In the genomic region with DNA sequence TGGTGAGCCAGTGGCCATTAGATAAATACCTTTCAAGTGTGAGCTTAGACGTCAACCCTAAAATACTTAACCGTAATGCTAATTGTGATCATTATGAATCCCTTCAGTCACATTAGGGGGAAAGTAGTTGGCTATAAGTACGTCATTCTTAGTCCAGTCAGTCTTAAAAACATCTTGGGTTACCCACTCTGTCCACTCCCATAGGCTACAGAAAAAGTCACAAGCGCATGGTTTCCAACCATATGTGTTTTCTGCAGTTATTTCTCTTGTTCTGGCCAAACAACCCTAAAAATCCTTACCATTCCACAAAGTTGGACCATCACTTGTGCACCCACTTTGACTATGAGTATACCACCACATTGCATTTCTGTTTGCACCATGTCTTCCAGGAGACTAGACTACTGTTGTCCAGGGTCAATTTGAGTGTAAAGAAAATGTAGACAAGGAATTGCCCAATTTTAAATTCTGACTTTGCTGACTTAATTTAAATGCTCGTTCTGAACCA, we compare ENCODE assay signal across 13 cellular contexts. TPM values are rescaled to one million over a fixed set of nuclear protein-coding genes. Genes with fewer than 3 reads are reported as not detected.
DNase-seq lines count a peak whose midpoint lies in the region; ATAC-seq, FAIRE-seq and TF ChIP-seq lines count a peak whose summit lies in the region.
"Had no signal": no experiment of that assay in that cellular context is flagged by ENCODE, and none has a peak within 500 bp of the region (broad histone marks: within the 10 kb centered on the region; RNA-seq: fewer than 3 reads in every experiment).

No MANE protein-coding gene starts in this region.

- 0 out of 4 replicates have a peak, but pooled peaks of 1 of the 2 experiments have one; percentile 4 for TF ChIP-seq RAD21 in K562 (CRISPR knock-in tag; conservative IDR thresholded peaks at IDR 0.05 in 1 of 2, IDR thresholded peaks at IDR 0.05 in 1 of 2)

- peak overlapping the region; percentile 100 for H3K4me3 Mint-ChIP-seq in neural crest cell

- in situ Hi-C loops in K562 (cut with MboI) = no loop called here

- H3K4me3 ChIP-seq in OCI-LY1 (ENCODE audit: low read depth, low read length, poor library complexity, severe bottlenecking) (no peak overlapping the region), K562 (no peak overlapping the region; the same call in 1 of the 2 replicates), pancreas (no peak overlapping the region)

- no peak for ATAC-seq in K562
- ATAC-seq in GM21619 (IDR thresholded peaks at IDR 0.05; ENCODE audit: unreplicated experiment) = no peak
- no peak for ATAC-seq in pancreas

- peaks cover 26% of the 10 kb centered on the region for H3K4me1 ChIP-seq in OCI-LY1 (ENCODE audit: insufficient read depth, low read length, severe bottlenecking)
- peaks cover 9 to 28% of the 10 kb centered on the region in 2 experiments for H3K4me1 ChIP-seq in K562 (replicated peaks in 1 of 2; ENCODE audit: control insufficient read depth in 2 of 2, insufficient read depth in 2 of 2, low read length in 2 of 2)
- H3K4me1 ChIP-seq in pancreas = peaks cover 0 to 16% (median 6%) of the 10 kb centered on the region in 3 donors

- H3K9ac ChIP-seq in OCI-LY1 (ENCODE audit: low read length) (no peak overlapping the region), K562 (ENCODE audit: insufficient read depth in 1 of 2, low read depth in 2 of 2, low read length in 2 of 2) (no peak overlapping the region)

- H3K27ac ChIP-seq in OCI-LY1 (ENCODE audit: low read depth, low read length, poor library complexity, severe bottlenecking) (no peak overlapping the region), K562 (ENCODE audit: extremely low read depth, low read depth, low read length) (peak overlapping the region; percentile 18; the same call in 2 of the 3 replicates), pancreas (no peak overlapping the region)

- H3K36me3 ChIP-seq in OCI-LY1 (ENCODE audit: insufficient read depth, low read length) = peaks cover 46% of the 10 kb centered on the region
- H3K36me3 ChIP-seq in K562 (ENCODE audit: control insufficient read depth, insufficient read depth, low read length) = peaks cover 39% of the 10 kb centered on the region
- H3K36me3 ChIP-seq in pancreas = peaks cover 0 to 19% (median 5%) of the 10 kb centered on the region in 3 donors

- no peaks in the 10 kb centered on the region for H4K20me1 ChIP-seq in OCI-LY1 (ENCODE audit: insufficient read depth, low read length)
- H4K20me1 ChIP-seq in K562 (replicated peaks; ENCODE audit: control insufficient read depth, insufficient read depth, low read length) = peaks cover 22% of the 10 kb centered on the region

- peaks cover 13% of the 10 kb centered on the region for H3K79me2 ChIP-seq in OCI-LY1 (ENCODE audit: insufficient read depth, low read length)
- H3K79me2 ChIP-seq in K562 (ENCODE audit: control insufficient read depth, insufficient read depth, low read length) = peaks cover 51% of the 10 kb centered on the region

- H3K9me2 ChIP-seq in OCI-LY1 (ENCODE audit: low read depth, low read length) = no peaks in the 10 kb centered on the region

- 82% methylated on average over 5 of the region's 5 CpGs for WGBS in K562 (ENCODE audit: insufficient coverage, low coverage, missing lambda C conversion rate)
- WGBS in pancreas, 2 donors = 88 to 94% methylated on average over 5 of the region's 5 CpGs

- intact Hi-C loops in K562 (cut with micrococcal nuclease) (no loop called here), pancreas (cut with DNase I) (no loop called here)

- CTCF ChIA-PET in K562 (lab: Yijun Ruan, JAX; ENCODE audit: low intra/inter-chr PET ratio) = no interaction called here

- POLR2A ChIA-PET in K562 (lab: Yijun Ruan, JAX) = interaction anchor here (0.6 to 7.1 kb wide), 7 partner anchors 9 to 439 kb away, joined by 3 to 165 read pairs (median 10); no protein-coding TSS in a partner anchor

- no peaks in the 10 kb centered on the region for H3K27me3 ChIP-seq in OCI-LY1 (ENCODE audit: insufficient read depth, low read length)
- H3K27me3 ChIP-seq in K562 (ENCODE audit: control insufficient read depth in 2 of 2, insufficient read depth in 2 of 2, low read length in 2 of 2) = no peaks in the 10 kb centered on the region
- no peaks in the 10 kb centered on the region for H3K27me3 ChIP-seq in pancreas
- H3K27me3 ChIP-seq: spleen had no signal

- no peak overlapping the region for H2AFZ ChIP-seq in OCI-LY1 (ENCODE audit: low read length)
- no peak overlapping the region for H2AFZ ChIP-seq in K562 (ENCODE audit: low read depth, low read length)

- H3K27ac Mint-ChIP-seq in neural crest cell (ENCODE audit: unreplicated experiment) = no peak overlapping the region

- FAIRE-seq in K562 (lab: Jason Lieb, UNC) (no peak), pancreas (lab: Jason Lieb, UNC) (no peak)

- no peaks in the 10 kb centered on the region for H3K9me3 Mint-ChIP-seq in neural crest cell

- peak; percentile 58 for TF ChIP-seq POLR2A in K562 (conservative IDR thresholded peaks at IDR 0.05)

- peaks cover 40% of the 10 kb centered on the region for H3K36me3 Mint-ChIP-seq in neural crest cell (ENCODE audit: low read depth)

- no TSS peak for BruUV-seq in K562 (replicated peaks; lab: Mats Ljungman, UMichigan)

- H3K27me3 Mint-ChIP-seq in neural crest cell (ENCODE audit: low read depth) = peaks cover 3% of the 10 kb centered on the region

- H3K4me1 Mint-ChIP-seq in neural crest cell = peaks cover 49% of the 10 kb centered on the region

- H3K9me1 ChIP-seq in K562 (ENCODE audit: control insufficient read depth, insufficient read depth, low read length) = no peaks in the 10 kb centered on the region

- no peak for TF ChIP-seq EP300 in K562 (IDR thresholded peaks at IDR 0.05; ENCODE audit: low read length)

- peaks cover 13% of the 10 kb centered on the region for H3F3A ChIP-seq in OCI-LY1 (ENCODE audit: insufficient read depth, low read length)

- no peak for TF ChIP-seq CTCF in OCI-LY1 (IDR thresholded peaks at IDR 0.05; ENCODE audit: low read length)
- TF ChIP-seq CTCF in K562 (IDR thresholded peaks at IDR 0.05 in 2 of 3, conservative IDR thresholded peaks at IDR 0.05 in 1 of 3; ENCODE audit: insufficient read depth in 2 of 3, low read depth in 1 of 3, low read length in 3 of 3) = no peak
- TF ChIP-seq CTCF in neural crest cell (conservative IDR thresholded peaks at IDR 0.05) = no peak
- no peak for TF ChIP-seq CTCF in pancreas (IDR thresholded peaks at IDR 0.05)

- H3K9me3 ChIP-seq in OCI-LY1 (ENCODE audit: low read length) = no peaks in the 10 kb centered on the region
- no peaks in the 10 kb centered on the region for H3K9me3 ChIP-seq in K562 (replicated peaks; ENCODE audit: control insufficient read depth, insufficient read depth, low read depth, low read length)
- no peaks in the 10 kb centered on the region for H3K9me3 ChIP-seq in pancreas
- H3K9me3 ChIP-seq: spleen had no signal

- peak; percentile 25 for DNase-seq in DMS 273 (lab: John Stamatoyannopoulos, UW; ENCODE audit: unreplicated experiment)
- DNase-seq in DMS 273 treated with DMSO at 0.1 percent for 48 hours (lab: John Stamatoyannopoulos, UW) = no peak
- no peak for DNase-seq in K562 (ENCODE audit: extremely low read depth in 1 of 4, low spot score in 3 of 4)
- no peak for DNase-seq in neural crest cell (ENCODE audit: low read depth, low spot score)
- no peak for DNase-seq in NAMALWA (ENCODE audit: low spot score)
- DNase-seq in pancreas = no peak
- DNase-seq: 8988T; activated CD4-positive, CD25-positive, alpha-beta regulatory T cell; effector memory CD4-positive, alpha-beta T cell; RPMI8226; spleen had no signal

- peak overlapping the region; percentile 25; the same call in 1 of the 2 replicates for H3K4me2 ChIP-seq in OCI-LY1 (ENCODE audit: low read length)
- H3K4me2 ChIP-seq in K562 (ENCODE audit: insufficient read depth, low read length) = peak overlapping the region; percentile 34

RNA-seq across cellular contexts. Expression of gene RPL15, which starts 3.3 kb away (rescaled TPM):
- 238 and 411 TPM in 2 replicates for total RNA-seq in K562 (2011; cell fraction: chromatin; rRNA removed; ENCODE audit: low replicate concordance)
- total RNA-seq in K562 (2011; cell fraction: nucleolus; rRNA removed) = 765 and 867 TPM in 2 replicates
- total RNA-seq in K562 (2011; cell fraction: nucleoplasm; rRNA removed) = 735 and 1,463 TPM in 2 replicates
- total RNA-seq in K562 (2014; rRNA removed) (2,466 and 2,533 TPM in 2 replicates), K562 (2014; rRNA removed; fragmentation: Illumina TruSeq; extraction: Trizol) (1,923 and 2,393 TPM in 2 replicates), K562 (2015; rRNA removed; fragmentation: Illumina TruSeq; extraction: Trizol) (2,774 and 3,068 TPM in 2 replicates), K562 (2021) (2,579 and 2,753 TPM in 2 replicates), neural crest cell (2,019 and 2,075 TPM in 2 replicates), pancreas (1,000 to 10,000 TPM in 4 of 6 donors, 100 to 1,000 TPM in 2; 676 to 1,455 (median 1,267) TPM)
- polyA plus RNA-seq in K562 (2011; rRNA removed) (4,017 and 4,081 TPM in 2 replicates), K562 (2014; fragmentation: Illumina TruSeq; extraction: Trizol) (3,791 and 3,928 TPM in 2 replicates), K562 (2014; fragmentation: Nextera tagmentation; extraction: Ambion mirVana) (1,000 to 10,000 TPM; 7,800 to 8,850 TPM), K562 (2014; rRNA removed) (5,148 and 5,287 TPM in 2 replicates), pancreas (1,000 to 10,000 TPM; 1,720 to 1,897 TPM)
- polyA plus RNA-seq in K562 (2011; cell fraction: cytosol; rRNA removed) = 6,575 and 7,027 TPM in 2 replicates
- 1,268 and 2,124 TPM in 2 replicates for polyA plus RNA-seq in K562 (2011; cell fraction: nucleus; rRNA removed)
- 3,041 and 6,015 TPM in 2 replicates for polyA plus RNA-seq in K562 (2012)
- 1,404 and 1,476 TPM in 2 replicates for polyA minus RNA-seq in K562 (2011; rRNA and poly(A)+ RNA removed)
- polyA minus RNA-seq in K562 (2011; cell fraction: cytosol; rRNA and poly(A)+ RNA removed) = 1,271 and 1,367 TPM in 2 replicates
- polyA minus RNA-seq in K562 (2011; cell fraction: nucleus; rRNA and poly(A)+ RNA removed) = 253 and 438 TPM in 2 replicates

RNA-seq across cellular contexts. Expression of gene NKIRAS1, which starts 3.4 kb away (rescaled TPM):
- 6.4 and 13.1 TPM in 2 replicates for total RNA-seq in K562 (2011; cell fraction: chromatin; rRNA removed; ENCODE audit: low replicate concordance)
- total RNA-seq in K562 (2011; cell fraction: nucleolus; rRNA removed) = 4.0 and 4.3 TPM in 2 replicates
- total RNA-seq in K562 (2011; cell fraction: nucleoplasm; rRNA removed) = 11.9 and 17.8 TPM in 2 replicates
- total RNA-seq in K562 (2014; rRNA removed) (5.5 and 6.1 TPM in 2 replicates), K562 (2014; rRNA removed; fragmentation: Illumina TruSeq; extraction: Trizol) (8.4 TPM in 2 replicates), K562 (2015; rRNA removed; fragmentation: Illumina TruSeq; extraction: Trizol) (10.3 and 10.8 TPM in 2 replicates), K562 (2021) (4.3 and 5.1 TPM in 2 replicates), neural crest cell (8.8 and 9.7 TPM in 2 replicates), pancreas (1 to 10 TPM; 3.0 to 4.9 (median 3.8) TPM)
- polyA plus RNA-seq in K562 (2011; rRNA removed) (5.3 and 7.1 TPM in 2 replicates), K562 (2014; fragmentation: Illumina TruSeq; extraction: Trizol) (5.9 and 6.9 TPM in 2 replicates), K562 (2014; fragmentation: Nextera tagmentation; extraction: Ambion mirVana) (1 to 10 TPM; 5.5 to 5.6 TPM), K562 (2014; rRNA removed) (6.3 and 6.4 TPM in 2 replicates), pancreas (1 to 10 TPM; 2.7 to 5.9 TPM)
- polyA plus RNA-seq in K562 (2011; cell fraction: cytosol; rRNA removed) = 1.6 and 3.9 TPM in 2 replicates
- polyA plus RNA-seq in K562 (2011; cell fraction: nucleus; rRNA removed) = 3.1 and 3.7 TPM in 2 replicates
- 3.6 and 4.8 TPM in 2 replicates for polyA plus RNA-seq in K562 (2012)
- polyA minus RNA-seq in K562 (2011; rRNA and poly(A)+ RNA removed) = 6.5 and 8.6 TPM in 2 replicates
- polyA minus RNA-seq in K562 (2011; cell fraction: cytosol; rRNA and poly(A)+ RNA removed) = 2.4 and 2.7 TPM in 2 replicates
- 6.5 and 9.6 TPM in 2 replicates for polyA minus RNA-seq in K562 (2011; cell fraction: nucleus; rRNA and poly(A)+ RNA removed)

RNA-seq across cellular contexts. Expression of gene NR1D2, which starts 24.9 kb away (rescaled TPM):
- total RNA-seq in K562 (2011; cell fraction: chromatin; rRNA removed; ENCODE audit: low replicate concordance) = 2.5 and 9.3 TPM in 2 replicates
- 1.5 and 1.7 TPM in 2 replicates for total RNA-seq in K562 (2011; cell fraction: nucleolus; rRNA removed)
- total RNA-seq in K562 (2011; cell fraction: nucleoplasm; rRNA removed) = 2.7 and 3.3 TPM in 2 replicates
- total RNA-seq in K562 (2014; rRNA removed) = 2.6 and 2.9 TPM in 2 replicates
- total RNA-seq in K562 (2014; rRNA removed; fragmentation: Illumina TruSeq; extraction: Trizol) = 4.8 and 5.7 TPM in 2 replicates
- 3.2 and 3.6 TPM in 2 replicates for total RNA-seq in K562 (2015; rRNA removed; fragmentation: Illumina TruSeq; extraction: Trizol)
- 4.2 and 5.5 TPM in 2 replicates for total RNA-seq in K562 (2021)
- 1.6 and 2.5 TPM in 2 replicates for polyA plus RNA-seq in K562 (2011; rRNA removed)
- polyA plus RNA-seq in K562 (2011; cell fraction: cytosol; rRNA removed) = 0.51 and 0.77 TPM in 2 replicates
- polyA plus RNA-seq in K562 (2011; cell fraction: nucleus; rRNA removed) = 0.67 and 1.1 TPM in 2 replicates
- 1.9 and 2.7 TPM in 2 replicates for polyA plus RNA-seq in K562 (2012)
- polyA plus RNA-seq in K562 (2014; fragmentation: Illumina TruSeq; extraction: Trizol) = 3.2 and 3.3 TPM in 2 replicates
- 1 to 10 TPM; 1.2 TPM for polyA plus RNA-seq in K562 (2014; fragmentation: Nextera tagmentation; extraction: Ambion mirVana)
- polyA plus RNA-seq in K562 (2014; rRNA removed) = 1.3 and 2.2 TPM in 2 replicates
- 11.3 and 12.5 TPM in 2 replicates for polyA minus RNA-seq in K562 (2011; rRNA and poly(A)+ RNA removed)
- 3.2 and 3.5 TPM in 2 replicates for polyA minus RNA-seq in K562 (2011; cell fraction: cytosol; rRNA and poly(A)+ RNA removed)
- 1.3 and 2.7 TPM in 2 replicates for polyA minus RNA-seq in K562 (2011; cell fraction: nucleus; rRNA and poly(A)+ RNA removed)
- 8.6 and 10.0 TPM in 2 replicates for total RNA-seq in neural crest cell
- 10 to 100 TPM; 12.9 to 26.2 (median 16.2) TPM for total RNA-seq in pancreas
- 10 to 100 TPM in 1 of 2 donors, 1 to 10 TPM in 1; 4.9 to 12.0 TPM for polyA plus RNA-seq in pancreas
